In genomic region chr10:978826-979421, GRCh38 we compare ENCODE assay signal across 1 cellular context.
TF ChIP-seq lines count a peak whose summit lies in the region.

No MANE protein-coding gene starts in this region.

TF ChIP-seq in GM12878, 131 proteins besides CTCF, POLR2A, EP300 and RAD21:
- no peak for TF ChIP-seq HDAC6 (IDR thresholded peaks at IDR 0.05; ENCODE audit: unreplicated experiment)
- no peak for TF ChIP-seq NR2C1 (IDR thresholded peaks at IDR 0.05)
- no peak for TF ChIP-seq MTA3 (IDR thresholded peaks at IDR 0.05; ENCODE audit: borderline replicate concordance, low read length)
- TF ChIP-seq CBX5 (IDR thresholded peaks at IDR 0.05; ENCODE audit: low read depth) = peak; percentile 100
- TF ChIP-seq MYB (IDR thresholded peaks at IDR 0.05; ENCODE audit: borderline replicate concordance, low read depth, low read length) = no peak
- TF ChIP-seq ZNF687 (IDR thresholded peaks at IDR 0.05) = peak; percentile 43; the same call in 1 of the 2 replicates
- TF ChIP-seq NFYA (IDR thresholded peaks at IDR 0.05; ENCODE audit: borderline replicate concordance, low read depth, low read length) = no peak
